22 cellular contexts compared by ENCODE assay signal in the genomic region with DNA sequence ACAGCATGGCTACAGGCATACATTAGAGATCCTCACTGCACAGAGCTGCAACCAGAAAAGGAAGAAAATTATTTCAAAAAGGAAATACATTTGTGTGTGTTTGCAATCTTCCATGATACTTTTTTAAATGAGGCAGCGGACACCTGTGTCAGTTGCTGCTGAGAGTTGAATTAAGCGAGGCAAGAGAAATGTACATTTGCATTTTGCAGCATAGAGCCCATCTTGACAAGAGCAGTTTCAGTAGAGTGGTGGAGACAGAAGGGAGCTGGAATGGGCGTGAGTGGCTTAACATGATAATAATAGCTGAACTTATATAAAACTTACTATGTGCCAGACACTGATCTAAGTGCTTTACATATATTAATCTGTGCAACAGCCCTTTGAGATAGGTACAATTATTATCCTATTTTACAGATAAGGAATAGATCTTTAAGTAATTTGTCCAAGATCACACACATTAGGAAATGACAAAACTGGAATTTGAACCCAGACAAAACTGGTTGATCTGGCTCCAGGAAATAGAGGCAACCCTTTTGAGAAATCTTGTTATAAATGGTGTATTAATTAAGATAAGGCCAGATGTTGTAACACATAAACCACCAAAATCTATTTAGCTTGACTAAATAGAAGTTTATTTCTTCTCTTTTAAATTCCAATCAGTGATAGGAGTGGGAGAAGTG.
"Had no signal": no experiment of that assay in that cellular context is flagged by ENCODE, and none has a peak within 500 bp of the region (broad histone marks: within the 10 kb centered on the region; RNA-seq: fewer than 3 reads in every experiment).

No MANE protein-coding gene starts in this region.

- H2AFZ ChIP-seq: parathyroid adenoma had no signal

- ATAC-seq: left cardiac atrium; lower lobe of right lung; naive thymus-derived CD4-positive, alpha-beta T cell; psoas muscle; stimulated activated naive B cell treated with anti-CD40 and anti-IgM and Interleukin-4, amounts not matched to agents 10 μg/mL and 1 μg/mL and 100 μg/mL, for 72 hours; stimulated activated naive CD8-positive, alpha-beta T cell treated with anti-CD3 and anti-CD28 coated beads, Interleukin-15, amount 100 ng/mL, for 72 hours had no signal

- H3K9ac ChIP-seq: parathyroid adenoma had no signal

- H3K4me3 Mint-ChIP-seq: dendritic cell treated with granulocyte-macrophage colony-stimulating factor and Interleukin-4, amounts not matched to agents 40 ng/mL and 50 ng/mL, for 4 days; memory B cell; naive thymus-derived CD4-positive, alpha-beta T cell; nephron progenitor cell; stimulated activated naive B cell treated with anti-CD40 and anti-IgM and Interleukin-4, amounts not matched to agents 10 μg/mL and 1 μg/mL and 100 μg/mL, for 72 hours; stimulated activated naive CD8-positive, alpha-beta T cell treated with anti-CD3 and anti-CD28 coated beads, Interleukin-15, amount 100 ng/mL, for 72 hours had no signal

- H3K27ac ChIP-seq: esophagus squamous epithelium, left ventricle myocardium inferior, lower lobe of right lung, parathyroid adenoma, psoas muscle, right lobe of liver, spleen, testis, tibial nerve had no signal

- H3K27ac Mint-ChIP-seq: dendritic cell treated with granulocyte-macrophage colony-stimulating factor and Interleukin-4, amounts not matched to agents 40 ng/mL and 50 ng/mL, for 4 days; memory B cell; naive thymus-derived CD4-positive, alpha-beta T cell; nephron progenitor cell; stimulated activated naive B cell treated with anti-CD40 and anti-IgM and Interleukin-4, amounts not matched to agents 10 μg/mL and 1 μg/mL and 100 μg/mL, for 72 hours; stimulated activated naive CD8-positive, alpha-beta T cell treated with anti-CD3 and anti-CD28 coated beads, Interleukin-15, amount 100 ng/mL, for 72 hours had no signal

- H3K4me3 ChIP-seq: esophagus squamous epithelium, left ventricle myocardium inferior, lower lobe of right lung, psoas muscle, right lobe of liver, spleen, testis, tibial nerve had no signal

- H3K36me3 ChIP-seq: esophagus squamous epithelium, left ventricle myocardium inferior, lower lobe of right lung, right lobe of liver, spleen, tibial nerve had no signal

- H3K4me1 ChIP-seq: left ventricle myocardium inferior, lower lobe of right lung, parathyroid adenoma, psoas muscle, testis, tibial nerve had no signal

- H3K9me3 ChIP-seq: esophagus squamous epithelium, left ventricle myocardium inferior, lower lobe of right lung, psoas muscle, right lobe of liver, spleen, testis, tibial nerve had no signal

- H3K79me2 ChIP-seq: parathyroid adenoma had no signal

- H3K27me3 ChIP-seq: esophagus squamous epithelium, right lobe of liver, testis, tibial nerve had no signal

- H3K4me1 Mint-ChIP-seq: memory B cell; naive thymus-derived CD4-positive, alpha-beta T cell; stimulated activated naive B cell treated with anti-CD40 and anti-IgM and Interleukin-4, amounts not matched to agents 10 μg/mL and 1 μg/mL and 100 μg/mL, for 72 hours; stimulated activated naive CD8-positive, alpha-beta T cell treated with anti-CD3 and anti-CD28 coated beads, Interleukin-15, amount 100 ng/mL, for 72 hours had no signal

- DNase-seq: esophagus squamous epithelium; foreskin fibroblast; kidney; left cardiac atrium; left ventricle myocardium inferior; lower lobe of right lung; midbrain; naive thymus-derived CD4-positive, alpha-beta T cell; nephron progenitor cell; psoas muscle; retina; right lobe of liver; spleen; stimulated activated CD4-positive, alpha-beta T cell treated with anti-CD3 and anti-CD28 coated beads, Interleukin-2, amount 100 ng/mL, for 24 hours; stimulated activated CD4-positive, alpha-beta T cell treated with anti-CD3 and anti-CD28 coated beads, Interleukin-4, amount 100 ng/mL, for 4 hours; stimulated activated naive B cell treated with anti-CD40 and anti-IgM and Interleukin-4, amounts not matched to agents 10 μg/mL and 1 μg/mL and 100 μg/mL, for 72 hours; testis had no signal

- H3K9me3 Mint-ChIP-seq: dendritic cell treated with granulocyte-macrophage colony-stimulating factor and Interleukin-4, amounts not matched to agents 40 ng/mL and 50 ng/mL, for 4 days; stimulated activated naive CD8-positive, alpha-beta T cell treated with anti-CD3 and anti-CD28 coated beads, Interleukin-15, amount 100 ng/mL, for 72 hours had no signal

- H3K36me3 Mint-ChIP-seq: memory B cell; naive thymus-derived CD4-positive, alpha-beta T cell; stimulated activated naive B cell treated with anti-CD40 and anti-IgM and Interleukin-4, amounts not matched to agents 10 μg/mL and 1 μg/mL and 100 μg/mL, for 72 hours had no signal
